In genomic region chr13:60163525-60164471, GRCh38 we compare ENCODE assay signal across 8 cellular contexts. TPM values are rescaled to one million over a fixed set of nuclear protein-coding genes. Genes with fewer than 3 reads are reported as not detected.
A peak's percentile ranks its signal among the peaks of the same experiment; 100 is the strongest.
DNase-seq lines count a peak whose midpoint lies in the region; ATAC-seq and TF ChIP-seq lines count a peak whose summit lies in the region.

DIAPH3 (minus strand) TSS chr13:60163928; CDS start chr13:60163766, 162 bp downstream.

- H3K27me3 Mint-ChIP-seq in GM23338 (ENCODE audit: insufficient read depth, low read depth, poor library complexity) = no peaks in the 10 kb centered on the region
- peaks cover 0 to 16% (median 5%) of the 10 kb centered on the region in 5 donors for H3K27me3 Mint-ChIP-seq in naive thymus-derived CD4-positive, alpha-beta T cell
- peaks cover 6 to 7% of the 10 kb centered on the region in 2 donors for H3K27me3 Mint-ChIP-seq in stimulated activated naive B cell treated with anti-CD40 and anti-IgM and Interleukin-4, amounts not matched to agents 10 μg/mL and 1 μg/mL and 100 μg/mL, for 72 hours

- no peaks in the 10 kb centered on the region; the same call in 2 of the 3 replicates for H3K9me3 Mint-ChIP-seq in GM23338
- peaks cover 0 to 4% (median 0%) of the 10 kb centered on the region in 11 donors for H3K9me3 Mint-ChIP-seq in naive thymus-derived CD4-positive, alpha-beta T cell
- H3K9me3 Mint-ChIP-seq in stimulated activated naive B cell treated with anti-CD40 and anti-IgM and Interleukin-4, amounts not matched to agents 10 μg/mL and 1 μg/mL and 100 μg/mL, for 72 hours = peaks cover 0 to 3% of the 10 kb centered on the region in 2 donors

- CTCF ChIA-PET in naive thymus-derived CD4-positive, alpha-beta T cell (lab: Charles Lee) = no interaction called here

- peak; percentile 95 for DNase-seq in Daoy (ENCODE audit: low read depth)
- DNase-seq in GM23338 (ENCODE audit: low spot score) = peak; percentile 99
- peak; percentile 95 for DNase-seq in LHCN-M2 (ENCODE audit: low read depth)
- DNase-seq in RPMI8226 = peak; percentile 95
- peak; percentile 84 to 87 for DNase-seq in activated T-helper 1 cell treated with anti-CD3 and anti-CD28 coated beads, Interleukin-2, amount 50 U/mL, for 16 hours (ENCODE audit: low read depth in 1 of 2, low spot score in 1 of 2)
- peak; percentile 95 for DNase-seq in fibroblast of gingiva (ENCODE audit: low read depth)
- DNase-seq in naive thymus-derived CD4-positive, alpha-beta T cell = peak; percentile 84 to 93 (median 90)
- DNase-seq in stimulated activated naive B cell treated with anti-CD40 and anti-IgM and Interleukin-4, amounts not matched to agents 10 μg/mL and 1 μg/mL and 100 μg/mL, for 72 hours = peak; percentile 91

- peak; percentile 97 for ATAC-seq in GM23338
- ATAC-seq in naive thymus-derived CD4-positive, alpha-beta T cell = peak; percentile 100
- ATAC-seq in stimulated activated naive B cell treated with anti-CD40 and anti-IgM and Interleukin-4, amounts not matched to agents 10 μg/mL and 1 μg/mL and 100 μg/mL, for 72 hours (replicated peaks) = peak; percentile 100

- H3K36me3 ChIP-seq in GM23338 (ENCODE audit: insufficient read depth) = no peaks in the 10 kb centered on the region
- H3K36me3 ChIP-seq in naive thymus-derived CD4-positive, alpha-beta T cell (ENCODE audit: control insufficient read depth in 2 of 3, insufficient read depth in 3 of 3, low read length in 3 of 3) = peaks cover 0 to 4% (median 0%) of the 10 kb centered on the region in 3 experiments

- H3K9me3 ChIP-seq in naive thymus-derived CD4-positive, alpha-beta T cell (ENCODE audit: control insufficient read depth in 2 of 3, low read length in 3 of 3) = no peaks in the 10 kb centered on the region

- H3K4me2 ChIP-seq in GM23338 = peak within 1 kb of the TSS; percentile 74

- peaks cover 25% of the 10 kb centered on the region; the same call in 1 of the 2 replicates for H3K4me1 ChIP-seq in GM23338 (ENCODE audit: insufficient read depth)
- no peaks in the 10 kb centered on the region for H3K4me1 ChIP-seq in naive thymus-derived CD4-positive, alpha-beta T cell (ENCODE audit: control insufficient read depth in 2 of 2, insufficient read depth in 2 of 2, low read length in 2 of 2)

- H3K27ac Mint-ChIP-seq in GM23338 = peak within 1 kb of the TSS; percentile 99
- peak within 1 kb of the TSS; percentile 84 to 96 (median 95) for H3K27ac Mint-ChIP-seq in naive thymus-derived CD4-positive, alpha-beta T cell
- peak within 1 kb of the TSS; percentile 95 for H3K27ac Mint-ChIP-seq in stimulated activated naive B cell treated with anti-CD40 and anti-IgM and Interleukin-4, amounts not matched to agents 10 μg/mL and 1 μg/mL and 100 μg/mL, for 72 hours

- TF ChIP-seq CTCF in GM23338 (conservative IDR thresholded peaks at IDR 0.05; ENCODE audit: low read depth in 2 of 2) = no peak

- peak within 1 kb of the TSS; percentile 76 for H3K4me3 ChIP-seq in GM23338
- peak within 1 kb of the TSS; percentile 92 for H3K4me3 ChIP-seq in naive thymus-derived CD4-positive, alpha-beta T cell (ENCODE audit: low read length)

- H3K27ac ChIP-seq in GM23338 (ENCODE audit: low read depth) = peak within 1 kb of the TSS; percentile 96
- H3K27ac ChIP-seq in naive thymus-derived CD4-positive, alpha-beta T cell (ENCODE audit: low read depth, low read length) = peak within 1 kb of the TSS; percentile 78

- H3K36me3 Mint-ChIP-seq in GM23338 (ENCODE audit: low read depth) = peaks cover 11% of the 10 kb centered on the region
- H3K36me3 Mint-ChIP-seq in naive thymus-derived CD4-positive, alpha-beta T cell = peaks cover 0 to 14% (median 0%) of the 10 kb centered on the region in 5 donors
- H3K36me3 Mint-ChIP-seq in stimulated activated naive B cell treated with anti-CD40 and anti-IgM and Interleukin-4, amounts not matched to agents 10 μg/mL and 1 μg/mL and 100 μg/mL, for 72 hours = peaks cover 0 to 8% of the 10 kb centered on the region in 2 donors

- intact Hi-C loops in naive thymus-derived CD4-positive, alpha-beta T cell (cut with micrococcal nuclease) = loop anchor here (1.0 to 10.0 kb wide), 7 partner anchors 71 to 772 kb away; no protein-coding TSS in a partner anchor

- peaks cover 33% of the 10 kb centered on the region for H3K4me1 Mint-ChIP-seq in GM23338
- H3K4me1 Mint-ChIP-seq in naive thymus-derived CD4-positive, alpha-beta T cell = peaks cover 17 to 36% (median 29%) of the 10 kb centered on the region in 7 donors
- H3K4me1 Mint-ChIP-seq in stimulated activated naive B cell treated with anti-CD40 and anti-IgM and Interleukin-4, amounts not matched to agents 10 μg/mL and 1 μg/mL and 100 μg/mL, for 72 hours = peaks cover 14 to 24% of the 10 kb centered on the region in 2 donors

- H3K27me3 ChIP-seq in GM23338 (ENCODE audit: insufficient read depth) = no peaks in the 10 kb centered on the region
- H3K27me3 ChIP-seq in naive thymus-derived CD4-positive, alpha-beta T cell (ENCODE audit: control insufficient read depth in 2 of 2, insufficient read depth in 2 of 2, low read length in 2 of 2) = no peaks in the 10 kb centered on the region

- H3F3A ChIP-seq in GM23338 (replicated peaks; ENCODE audit: low read depth) = no peaks in the 10 kb centered on the region

- H4K20me1 ChIP-seq in GM23338 (replicated peaks; ENCODE audit: insufficient read depth) = no peaks in the 10 kb centered on the region

- H3K4me3 Mint-ChIP-seq in GM23338 = peak within 1 kb of the TSS; percentile 85
- H3K4me3 Mint-ChIP-seq in naive thymus-derived CD4-positive, alpha-beta T cell = peak within 1 kb of the TSS; percentile 92 to 98 (median 96)
- H3K4me3 Mint-ChIP-seq in stimulated activated naive B cell treated with anti-CD40 and anti-IgM and Interleukin-4, amounts not matched to agents 10 μg/mL and 1 μg/mL and 100 μg/mL, for 72 hours = peak within 1 kb of the TSS; percentile 92 to 99

- peak within 1 kb of the TSS; percentile 1; the same call in 1 of the 2 replicates for H2AFZ ChIP-seq in GM23338

- POLR2A ChIA-PET in naive thymus-derived CD4-positive, alpha-beta T cell (lab: Charles Lee) = interaction anchor here (0.7 to 1.9 kb wide), 2 partner anchors 233 to 772 kb away, joined by 3 to 6 read pairs; partner anchors contain the start of gene TDRD3

- H3K9me2 ChIP-seq in GM23338 (ENCODE audit: insufficient read depth) = no peaks in the 10 kb centered on the region

- peaks cover 45% of the 10 kb centered on the region for H3K79me2 ChIP-seq in GM23338 (replicated peaks; ENCODE audit: insufficient read depth)

TF ChIP-seq in GM23338, 12 proteins besides CTCF, POLR2A, EP300 and RAD21:
- TF ChIP-seq NANOG (IDR thresholded peaks at IDR 0.05; ENCODE audit: borderline replicate concordance) (no peak), ZNF114 (CRISPR knock-in tag; IDR thresholded peaks at IDR 0.05) (no peak), ZNF331 (CRISPR knock-in tag; IDR thresholded peaks at IDR 0.05; ENCODE audit: low read depth) (no peak), CREB1 (CRISPR knock-in tag; IDR thresholded peaks at IDR 0.05; ENCODE audit: low read depth) (peak; percentile 93), POLR2AphosphoS5 (IDR thresholded peaks at IDR 0.05; ENCODE audit: low read depth) (peak; percentile 95), ETS1 (IDR thresholded peaks at IDR 0.05) (0 out of 2 replicates have a peak, but pooled peaks have one; percentile 51)

RNA-seq across cellular contexts. Expression of gene DIAPH3, which starts in this region (rescaled TPM):
- 11.9 and 12.4 TPM in 2 replicates for total RNA-seq in Daoy (2014; rRNA removed; shearing (Covaris generic))
- 19.5 and 23.4 TPM in 2 replicates for total RNA-seq in GM23338 (2014; rRNA removed; shearing (Covaris generic))
- polyA plus RNA-seq in GM23338 (2016; fragmentation: Nextera tagmentation; extraction: Ambion mirVana) = 23.1 and 30.2 TPM in 2 replicates
- 30.2 and 33.6 TPM in 2 replicates for total RNA-seq in LHCN-M2 (2014; rRNA removed)
- 16.1 TPM for polyA plus RNA-seq in LHCN-M2 (2012)
- 10 to 100 TPM in 1 of 5 experiments, under 1 TPM in 1, not detected in 3; 0.37 to 17.5 TPM for total RNA-seq in naive thymus-derived CD4-positive, alpha-beta T cell
- not detected for polyA plus RNA-seq in naive thymus-derived CD4-positive, alpha-beta T cell

Comparison
In these comparisons a context has a peak if more than half of its experiments do, and no peak if none do; other contexts are left out.
1. Peak in every context shown above with its lines: DNase-seq, ATAC-seq, H3K4me3 ChIP-seq and H3K27ac ChIP-seq.
2. RNA of gene DIAPH3 (polyA plus RNA-seq): 23.1 to 30.2 TPM in GM23338; not detected in naive thymus-derived CD4-positive, alpha-beta T cell; every median in the first group is over 10 times any median in the second.